In the genomic region with DNA sequence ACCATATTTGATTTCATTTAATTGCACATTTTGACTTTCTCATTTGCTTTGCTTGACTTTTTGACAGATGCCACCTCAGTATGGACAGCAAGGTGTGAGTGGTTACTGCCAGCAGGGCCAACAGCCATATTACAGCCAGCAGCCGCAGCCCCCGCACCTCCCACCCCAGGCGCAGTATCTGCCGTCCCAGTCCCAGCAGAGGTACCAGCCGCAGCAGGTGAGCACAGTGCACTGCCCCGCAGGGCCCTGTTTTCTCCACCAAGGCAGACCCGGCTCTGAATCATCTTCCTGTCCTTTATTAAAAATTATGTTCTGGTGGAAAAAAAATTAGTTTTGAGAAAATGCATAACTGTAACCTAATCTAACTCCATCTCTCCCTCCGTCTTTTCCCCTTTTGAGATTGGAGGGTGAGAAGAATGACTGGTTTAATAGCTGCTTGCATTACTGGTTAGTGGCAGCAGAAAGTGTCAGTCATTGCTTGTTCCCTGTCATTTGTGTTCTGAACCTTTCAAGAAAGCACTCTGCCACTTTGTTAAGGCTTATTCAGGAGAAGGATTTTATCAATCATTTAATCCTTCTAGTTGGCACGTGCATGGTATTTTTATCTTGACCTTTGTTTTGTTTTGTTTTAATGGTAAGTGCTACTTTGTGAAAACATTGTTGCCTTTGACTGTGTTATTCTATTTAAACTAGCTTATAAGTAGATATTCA, we compare ENCODE assay signal across 2 cellular contexts.
A peak's percentile ranks its signal among the peaks of the same experiment; 100 is the strongest.
TF ChIP-seq lines count a peak whose summit lies in the region.

No MANE protein-coding gene starts in this region.

TF ChIP-seq in HepG2, 621 proteins besides CTCF, POLR2A, EP300 and RAD21:
- TF ChIP-seq CENPT (CRISPR knock-in tag; IDR thresholded peaks at IDR 0.05; ENCODE audit: low read depth) (no peak), RBM22 (optimal IDR thresholded peaks at IDR 0.05; ENCODE audit: low read length) (peak; percentile 51), GZF1 (CRISPR knock-in tag; IDR thresholded peaks at IDR 0.05) (no peak)
- TF ChIP-seq, protein P1, sequence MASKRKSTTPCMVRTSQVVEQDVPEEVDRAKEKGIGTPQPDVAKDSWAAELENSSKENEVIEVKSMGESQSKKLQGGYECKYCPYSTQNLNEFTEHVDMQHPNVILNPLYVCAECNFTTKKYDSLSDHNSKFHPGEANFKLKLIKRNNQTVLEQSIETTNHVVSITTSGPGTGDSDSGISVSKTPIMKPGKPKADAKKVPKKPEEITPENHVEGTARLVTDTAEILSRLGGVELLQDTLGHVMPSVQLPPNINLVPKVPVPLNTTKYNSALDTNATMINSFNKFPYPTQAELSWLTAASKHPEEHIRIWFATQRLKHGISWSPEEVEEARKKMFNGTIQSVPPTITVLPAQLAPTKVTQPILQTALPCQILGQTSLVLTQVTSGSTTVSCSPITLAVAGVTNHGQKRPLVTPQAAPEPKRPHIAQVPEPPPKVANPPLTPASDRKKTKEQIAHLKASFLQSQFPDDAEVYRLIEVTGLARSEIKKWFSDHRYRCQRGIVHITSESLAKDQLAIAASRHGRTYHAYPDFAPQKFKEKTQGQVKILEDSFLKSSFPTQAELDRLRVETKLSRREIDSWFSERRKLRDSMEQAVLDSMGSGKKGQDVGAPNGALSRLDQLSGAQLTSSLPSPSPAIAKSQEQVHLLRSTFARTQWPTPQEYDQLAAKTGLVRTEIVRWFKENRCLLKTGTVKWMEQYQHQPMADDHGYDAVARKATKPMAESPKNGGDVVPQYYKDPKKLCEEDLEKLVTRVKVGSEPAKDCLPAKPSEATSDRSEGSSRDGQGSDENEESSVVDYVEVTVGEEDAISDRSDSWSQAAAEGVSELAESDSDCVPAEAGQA (IDR thresholded peaks at IDR 0.05; ENCODE audit: low read depth) = no peak
- TF ChIP-seq, protein P1 (CRISPR knock-in tag; IDR thresholded peaks at IDR 0.05; ENCODE audit: borderline replicate concordance) = no peak
- TF ChIP-seq, protein P2, sequence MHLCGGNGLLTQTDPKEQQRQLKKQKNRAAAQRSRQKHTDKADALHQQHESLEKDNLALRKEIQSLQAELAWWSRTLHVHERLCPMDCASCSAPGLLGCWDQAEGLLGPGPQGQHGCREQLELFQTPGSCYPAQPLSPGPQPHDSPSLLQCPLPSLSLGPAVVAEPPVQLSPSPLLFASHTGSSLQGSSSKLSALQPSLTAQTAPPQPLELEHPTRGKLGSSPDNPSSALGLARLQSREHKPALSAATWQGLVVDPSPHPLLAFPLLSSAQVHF (CRISPR knock-in tag; IDR thresholded peaks at IDR 0.05) = no peak
- TF ChIP-seq, protein P3, sequence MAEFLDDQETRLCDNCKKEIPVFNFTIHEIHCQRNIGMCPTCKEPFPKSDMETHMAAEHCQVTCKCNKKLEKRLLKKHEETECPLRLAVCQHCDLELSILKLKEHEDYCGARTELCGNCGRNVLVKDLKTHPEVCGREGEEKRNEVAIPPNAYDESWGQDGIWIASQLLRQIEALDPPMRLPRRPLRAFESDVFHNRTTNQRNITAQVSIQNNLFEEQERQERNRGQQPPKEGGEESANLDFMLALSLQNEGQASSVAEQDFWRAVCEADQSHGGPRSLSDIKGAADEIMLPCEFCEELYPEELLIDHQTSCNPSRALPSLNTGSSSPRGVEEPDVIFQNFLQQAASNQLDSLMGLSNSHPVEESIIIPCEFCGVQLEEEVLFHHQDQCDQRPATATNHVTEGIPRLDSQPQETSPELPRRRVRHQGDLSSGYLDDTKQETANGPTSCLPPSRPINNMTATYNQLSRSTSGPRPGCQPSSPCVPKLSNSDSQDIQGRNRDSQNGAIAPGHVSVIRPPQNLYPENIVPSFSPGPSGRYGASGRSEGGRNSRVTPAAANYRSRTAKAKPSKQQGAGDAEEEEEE (CRISPR knock-in tag; IDR thresholded peaks at IDR 0.05; ENCODE audit: borderline replicate concordance) = no peak

TF ChIP-seq in endothelial cell of umbilical vein, 7 proteins besides CTCF, POLR2A, EP300 and RAD21:
- TF ChIP-seq FOS (IDR thresholded peaks at IDR 0.05; ENCODE audit: borderline replicate concordance, insufficient read depth, low read length) (peak; percentile 18), GATA2 (IDR thresholded peaks at IDR 0.05; ENCODE audit: insufficient read depth, insufficient read length, low read depth, low read length) (no peak), EZH2 (IDR thresholded peaks at IDR 0.05; ENCODE audit: borderline replicate concordance, low read depth, low read length, severe bottlenecking) (no peak), POLR2AphosphoS5 (IDR thresholded peaks at IDR 0.05; ENCODE audit: insufficient read depth, low read depth, low read length) (no peak)
- TF ChIP-seq, protein P4, sequence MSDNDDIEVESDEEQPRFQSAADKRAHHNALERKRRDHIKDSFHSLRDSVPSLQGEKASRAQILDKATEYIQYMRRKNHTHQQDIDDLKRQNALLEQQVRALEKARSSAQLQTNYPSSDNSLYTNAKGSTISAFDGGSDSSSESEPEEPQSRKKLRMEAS (IDR thresholded peaks at IDR 0.05; ENCODE audit: insufficient read depth, insufficient read length) = no peak
